ENCODE assay signal across 7 cellular contexts in genomic region chr6:29627762-29628418, GRCh38. TPM values are rescaled to one million over a fixed set of nuclear protein-coding genes. Genes with fewer than 3 reads are reported as not detected.
DNase-seq lines count a peak whose midpoint lies in the region; TF ChIP-seq lines count a peak whose summit lies in the region.

No MANE protein-coding gene starts in this region.

- H3K27ac ChIP-seq in GM23248 (peak overlapping the region; percentile 42), OCI-LY1 (ENCODE audit: low read depth, low read length, poor library complexity, severe bottlenecking) (no peak overlapping the region), esophagus squamous epithelium (peak overlapping the region; percentile 52 to 84 (median 82))

- H3K4me1 ChIP-seq in GM23248 (ENCODE audit: insufficient read depth) (peaks cover 5% of the 10 kb centered on the region; the same call in 1 of the 2 replicates), OCI-LY1 (ENCODE audit: insufficient read depth, low read length, severe bottlenecking) (peaks cover 21% of the 10 kb centered on the region), esophagus squamous epithelium (peaks cover 22 to 45% (median 25%) of the 10 kb centered on the region in 3 donors)

- H3K27me3 ChIP-seq in GM23248 (replicated peaks; ENCODE audit: insufficient read depth) (no peaks in the 10 kb centered on the region), OCI-LY1 (ENCODE audit: insufficient read depth, low read length) (peaks cover 6% of the 10 kb centered on the region), esophagus squamous epithelium (no peaks in the 10 kb centered on the region)

- no peaks in the 10 kb centered on the region for H4K20me1 ChIP-seq in GM23248 (ENCODE audit: insufficient read depth)
- H4K20me1 ChIP-seq in OCI-LY1 (ENCODE audit: insufficient read depth, low read length), result no peaks in the 10 kb centered on the region

- H3K4me2 ChIP-seq in GM23248 (ENCODE audit: unreplicated experiment), result peak overlapping the region; percentile 77
- peak overlapping the region; percentile 96 for H3K4me2 ChIP-seq in OCI-LY1 (ENCODE audit: low read length)

- intact Hi-C loops in esophagus squamous epithelium (cut with DNase I), result no loop called here

- no peaks in the 10 kb centered on the region for H3K9me2 ChIP-seq in GM23248 (ENCODE audit: insufficient read depth)
- no peaks in the 10 kb centered on the region for H3K9me2 ChIP-seq in OCI-LY1 (ENCODE audit: low read depth, low read length)

- 0 to 1% methylated on average over 2 to 51 of the region's 51 CpGs for WGBS in GM23248 (ENCODE audit: low coverage in 1 of 2, low lambda C conversion rate in 2 of 2, missing lambda C conversion rate in 2 of 2), 2 experiments
- WGBS in esophagus squamous epithelium, 2 donors, result 2% methylated on average over 15 of the region's 51 CpGs

- DNase-seq in GM23248, result peak; percentile 84
- peak; percentile 39 for DNase-seq in activated T-helper 1 cell treated with Interleukin-2 at 50 U/mL for 16 hours (ENCODE audit: low read depth)
- no peak for DNase-seq in esophagus squamous epithelium (lab: John Stamatoyannopoulos, UW)
- DNase-seq in mucosa of gallbladder (ENCODE audit: low spot score), result peak; percentile 56
- DNase-seq in stimulated activated naive CD4-positive, alpha-beta T cell (lab: John Stamatoyannopoulos, UW), result peak in 5 of 6 experiments; percentile 36 to 69 (median 49)
- no peak for DNase-seq in MV-4-11 (lab: John Stamatoyannopoulos, UW)

- H2AFZ ChIP-seq in GM23248 (peak overlapping the region; percentile 93), OCI-LY1 (ENCODE audit: low read length) (peak overlapping the region; percentile 46; the same call in 1 of the 2 replicates)

- TF ChIP-seq POLR2A in esophagus squamous epithelium (IDR thresholded peaks at IDR 0.05), result peak in 2 of 4 donors; percentile 53 to 58

- no peaks in the 10 kb centered on the region for H3K36me3 ChIP-seq in GM23248 (ENCODE audit: low read depth)
- no peaks in the 10 kb centered on the region for H3K36me3 ChIP-seq in OCI-LY1 (ENCODE audit: insufficient read depth, low read length)
- peaks cover 0 to 10% (median 0%) of the 10 kb centered on the region in 3 donors for H3K36me3 ChIP-seq in esophagus squamous epithelium

- peak overlapping the region; percentile 83 for H3K9ac ChIP-seq in GM23248
- peak overlapping the region; percentile 72 for H3K9ac ChIP-seq in OCI-LY1 (ENCODE audit: low read length)

- no peaks in the 10 kb centered on the region for H3K9me3 ChIP-seq in GM23248 (ENCODE audit: low read depth)
- H3K9me3 ChIP-seq in OCI-LY1 (ENCODE audit: low read length), result no peaks in the 10 kb centered on the region
- H3K9me3 ChIP-seq in esophagus squamous epithelium, result no peaks in the 10 kb centered on the region

- TF ChIP-seq CTCF in OCI-LY1 (IDR thresholded peaks at IDR 0.05; ENCODE audit: low read length) (no peak), esophagus squamous epithelium (IDR thresholded peaks at IDR 0.05) (no peak)

- H3K79me2 ChIP-seq in GM23248 (ENCODE audit: insufficient read depth), result peaks cover 22% of the 10 kb centered on the region
- H3K79me2 ChIP-seq in OCI-LY1 (ENCODE audit: insufficient read depth, low read length), result no peaks in the 10 kb centered on the region

- in situ Hi-C loops in GM23248 (cut with MboI), result no loop called here

- H3K4me3 ChIP-seq in GM23248, result peak overlapping the region; percentile 84
- peak overlapping the region; percentile 75 for H3K4me3 ChIP-seq in OCI-LY1 (ENCODE audit: low read depth, low read length, poor library complexity, severe bottlenecking)
- peak overlapping the region; percentile 35 to 76 (median 62) for H3K4me3 ChIP-seq in esophagus squamous epithelium

- H3F3A ChIP-seq in GM23248 (ENCODE audit: insufficient read depth) (no peaks in the 10 kb centered on the region), OCI-LY1 (ENCODE audit: insufficient read depth, low read length) (no peaks in the 10 kb centered on the region)

RNA-seq across cellular contexts. Expression of gene GABBR1, which starts 5.1 kb away (rescaled TPM):
- total RNA-seq in GM23248 (2014; rRNA removed; shearing (Covaris generic)), result 4.6 and 5.3 TPM in 2 replicates
- 5.8 and 6.1 TPM in 2 replicates for polyA plus RNA-seq in GM23248 (2016; fragmentation: Nextera tagmentation; extraction: Ambion mirVana)
- total RNA-seq in esophagus squamous epithelium (10 to 100 TPM in 2 of 4 donors, 1 to 10 TPM in 2; 4.1 to 19.5 (median 8.5) TPM), mucosa of gallbladder (52.4 TPM)

RNA-seq across cellular contexts. Expression of gene MOG, which starts 29.0 kb away (rescaled TPM):
- not detected in 2 replicates for total RNA-seq in GM23248 (2014; rRNA removed; shearing (Covaris generic))
- not detected in 2 replicates for polyA plus RNA-seq in GM23248 (2016; fragmentation: Nextera tagmentation; extraction: Ambion mirVana)
- not detected for total RNA-seq in esophagus squamous epithelium
- total RNA-seq in mucosa of gallbladder, result not detected

RNA-seq across cellular contexts. Expression of gene OR2H2, which starts 43.0 kb away (rescaled TPM):
- not detected in 2 replicates for total RNA-seq in GM23248 (2014; rRNA removed; shearing (Covaris generic))
- polyA plus RNA-seq in GM23248 (2016; fragmentation: Nextera tagmentation; extraction: Ambion mirVana), result not detected in 2 replicates
- total RNA-seq in esophagus squamous epithelium, result not detected
- not detected for total RNA-seq in mucosa of gallbladder

RNA-seq across cellular contexts. Expression of gene ZFP57, which starts 53.1 kb away (rescaled TPM):
- total RNA-seq in GM23248 (2014; rRNA removed; shearing (Covaris generic)), result not detected in 2 replicates
- polyA plus RNA-seq in GM23248 (2016; fragmentation: Nextera tagmentation; extraction: Ambion mirVana), result not detected in 2 replicates
- total RNA-seq in esophagus squamous epithelium (1 to 10 TPM in 1 of 4 donors, not detected in 3; 2.4 TPM), mucosa of gallbladder (0.12 TPM)

Comparison
In these comparisons a context has a peak if more than half of its experiments do, and no peak if none do; other contexts are left out.
1. DNase-seq: peak in GM23248 (single experiment), activated T-helper 1 cell treated with Interleukin-2 at 50 U/mL for 16 hours (single experiment), mucosa of gallbladder (single experiment) and stimulated activated naive CD4-positive, alpha-beta T cell (5 of 6); none in esophagus squamous epithelium (single experiment) and MV-4-11 (single experiment).
2. Peak in every context shown above with its lines, with median percentiles within 50 percentile points of each other: H3K4me3 ChIP-seq.